Comparison of ENCODE assay signal across 23 cellular contexts in the genomic region with DNA sequence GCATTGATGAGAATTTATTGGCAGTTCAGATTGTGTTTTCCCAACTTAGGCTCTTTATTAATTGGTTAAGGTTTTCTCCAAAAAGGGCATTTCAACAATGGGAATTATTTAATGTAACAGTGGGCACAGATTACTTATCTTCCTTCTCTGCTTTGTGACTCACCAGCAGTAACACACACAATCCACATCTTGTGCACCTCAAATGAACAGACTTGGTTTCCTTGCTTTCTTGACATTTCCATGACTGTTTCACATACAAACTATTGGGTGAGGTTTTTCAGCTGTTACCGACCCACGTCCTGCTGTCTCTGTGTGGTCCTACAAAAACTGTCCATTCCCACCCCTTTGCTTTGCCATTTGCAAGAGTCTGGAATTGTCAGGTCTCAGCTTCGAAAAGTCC.
"Had no signal": no experiment of that assay in that cellular context is flagged by ENCODE, and none has a peak within 500 bp of the region (broad histone marks: within the 10 kb centered on the region; RNA-seq: fewer than 3 reads in every experiment).

No MANE protein-coding gene starts in this region.

- H3K9me3 Mint-ChIP-seq: activated naive CD4-positive, alpha-beta T cell treated with anti-CD3 and anti-CD28 coated beads, Interleukin-2, amount 50 U/mL, for 24 hours; activated naive CD8-positive, alpha-beta T cell treated with anti-CD3 and anti-CD28 coated beads, Interleukin-2, amount 50 U/mL, for 24 hours; activated T-helper 2 cell treated with anti-CD3 and anti-CD28 coated beads, Interferon-gamma antibody, Interleukin-2, Interleukin-4, amounts not matched to agents 10 μg/mL and 5 μg/mL and 100 μg/mL, durations not matched to agents 14 hours and 24 hours and 36 hours; neural crest cell; T-helper 2 cell treated with Interferon-gamma antibody and Interleukin-4, amounts not matched to agents 5 μg/mL and 100 μg/mL, for 36 hours had no signal

- H3K4me1 Mint-ChIP-seq: activated CD4-positive, alpha-beta T cell treated with anti-CD3 and anti-CD28 coated beads for 36 hours; activated CD8-positive, alpha-beta memory T cell treated with anti-CD3 and anti-CD28 coated beads, Interleukin-2, amount 10 ng/mL, durations not matched to agents 7 days and 5 days; neural crest cell had no signal

- H3K27me3 Mint-ChIP-seq: activated naive CD4-positive, alpha-beta T cell treated with anti-CD3 and anti-CD28 coated beads, Interleukin-2, amount 50 U/mL, for 24 hours; activated naive CD8-positive, alpha-beta T cell treated with anti-CD3 and anti-CD28 coated beads, Interleukin-2, amount 50 U/mL, for 24 hours; naive B cell had no signal

- ATAC-seq: activated CD4-positive, alpha-beta T cell treated with anti-CD3 and anti-CD28 coated beads for 36 hours; activated CD8-positive, alpha-beta memory T cell treated with anti-CD3 and anti-CD28 coated beads, Interleukin-2, amount 10 ng/mL, durations not matched to agents 7 days and 5 days; activated CD8-positive, alpha-beta T cell treated with anti-CD3 and anti-CD28 coated beads, Interleukin-2, amount 10 ng/mL, durations not matched to agents 7 days and 5 days; activated naive CD8-positive, alpha-beta T cell treated with anti-CD3 and anti-CD28 coated beads, Interleukin-2, amount 50 U/mL, for 24 hours; foreskin keratinocyte; left cardiac atrium; left ventricle myocardium superior had no signal

- H3K4me1 ChIP-seq: right atrium auricular region, testis had no signal

- H3K4me3 ChIP-seq: cardiac muscle cell, right atrium auricular region, testis, transverse colon had no signal

- H3K27ac ChIP-seq: cardiac muscle cell, foreskin keratinocyte, right atrium auricular region, testis, transverse colon had no signal

- DNase-seq: activated CD4-positive, alpha-beta T cell treated with anti-CD3 and anti-CD28 coated beads for 36 hours; activated CD4-positive, CD25-positive, alpha-beta regulatory T cell; activated CD8-positive, alpha-beta memory T cell treated with anti-CD3 and anti-CD28 coated beads, Interleukin-2, amount 10 ng/mL, durations not matched to agents 7 days and 5 days; activated CD8-positive, alpha-beta T cell treated with anti-CD3 and anti-CD28 coated beads, Interleukin-2, amount 10 ng/mL, durations not matched to agents 7 days and 5 days; activated naive CD8-positive, alpha-beta T cell treated with anti-CD3 and anti-CD28 coated beads, Interleukin-2, amount 50 U/mL, for 24 hours; activated T-cell treated with anti-CD3 and anti-CD28 coated beads, Interleukin-2, amount 50 U/mL, for 48 hours; cortex of kidney; foreskin keratinocyte; left cardiac atrium; left ventricle myocardium superior; naive B cell; nucleus accumbens; stimulated activated CD4-positive, alpha-beta T cell treated with anti-CD3 and anti-CD28 coated beads, Interleukin-2, amount 100 ng/mL, for 48 hours; stimulated activated naive CD4-positive, alpha-beta T cell treated with Interleukin-2 at 50 U/mL for 16 hours; T-helper 1 cell; testis; transverse colon had no signal

- H3K9me3 ChIP-seq: right atrium auricular region, testis, transverse colon had no signal

- H3K4me3 Mint-ChIP-seq: activated CD4-positive, alpha-beta T cell treated with anti-CD3 and anti-CD28 coated beads for 36 hours; activated CD8-positive, alpha-beta memory T cell treated with anti-CD3 and anti-CD28 coated beads, Interleukin-2, amount 10 ng/mL, durations not matched to agents 7 days and 5 days; activated CD8-positive, alpha-beta T cell treated with anti-CD3 and anti-CD28 coated beads, Interleukin-2, amount 10 ng/mL, durations not matched to agents 7 days and 5 days; activated naive CD4-positive, alpha-beta T cell treated with anti-CD3 and anti-CD28 coated beads, Interleukin-2, amount 50 U/mL, for 24 hours; activated naive CD8-positive, alpha-beta T cell treated with anti-CD3 and anti-CD28 coated beads, Interleukin-2, amount 50 U/mL, for 24 hours; naive B cell; neural crest cell; T-helper 2 cell treated with Interferon-gamma antibody and Interleukin-4, amounts not matched to agents 5 μg/mL and 100 μg/mL, for 36 hours had no signal

- H3K27ac Mint-ChIP-seq: activated CD4-positive, alpha-beta T cell treated with anti-CD3 and anti-CD28 coated beads for 36 hours; activated CD8-positive, alpha-beta memory T cell treated with anti-CD3 and anti-CD28 coated beads, Interleukin-2, amount 10 ng/mL, durations not matched to agents 7 days and 5 days; activated CD8-positive, alpha-beta T cell treated with anti-CD3 and anti-CD28 coated beads, Interleukin-2, amount 10 ng/mL, durations not matched to agents 7 days and 5 days; activated naive CD4-positive, alpha-beta T cell treated with anti-CD3 and anti-CD28 coated beads, Interleukin-2, amount 50 U/mL, for 24 hours; activated naive CD8-positive, alpha-beta T cell treated with anti-CD3 and anti-CD28 coated beads, Interleukin-2, amount 50 U/mL, for 24 hours; activated T-helper 2 cell treated with anti-CD3 and anti-CD28 coated beads, Interferon-gamma antibody, Interleukin-2, Interleukin-4, amounts not matched to agents 10 μg/mL and 5 μg/mL and 100 μg/mL, durations not matched to agents 14 hours and 24 hours and 36 hours; T-helper 2 cell treated with Interferon-gamma antibody and Interleukin-4, amounts not matched to agents 5 μg/mL and 100 μg/mL, for 36 hours had no signal

- H3K27me3 ChIP-seq: cardiac muscle cell, foreskin keratinocyte, right atrium auricular region, testis, transverse colon had no signal
